Comparison of ENCODE assay signal across 19 cellular contexts in genomic region chr17:5821057-5821456, GRCh38.
DNase-seq lines count a peak whose midpoint lies in the region; ATAC-seq and TF ChIP-seq lines count a peak whose summit lies in the region.
"Had no signal": no experiment of that assay in that cellular context is flagged by ENCODE, and none has a peak within 500 bp of the region (broad histone marks: within the 10 kb centered on the region; RNA-seq: fewer than 3 reads in every experiment).

No MANE protein-coding gene starts in this region.

- H3K27ac Mint-ChIP-seq in activated naive CD8-positive, alpha-beta T cell treated with anti-CD3 and anti-CD28 coated beads for 36 hours: no peak overlapping the region
- H3K27ac Mint-ChIP-seq: effector memory CD8-positive, alpha-beta T cell had no signal

- DNase-seq in AG08395 (ENCODE audit: low spot score) (peak; percentile 22), kidney glomerular epithelial cell (lab: John Stamatoyannopoulos, UW) (peak; percentile 26), 8988T (no peak), NOMO-1 treated with DMSO at 0.1 percent for 48 hours (lab: John Stamatoyannopoulos, UW; ENCODE audit: unreplicated experiment) (no peak), DMS79 (lab: John Stamatoyannopoulos, UW) (no peak)
- DNase-seq in activated naive CD8-positive, alpha-beta T cell treated with anti-CD3 and anti-CD28 coated beads for 36 hours: peak; percentile 37
- DNase-seq: activated gamma-delta T cell treated with Interleukin-2 at 50 U/mL for 16 hours; effector memory CD8-positive, alpha-beta T cell; KG1; naive thymus-derived CD4-positive, alpha-beta T cell; NCI-H1694; retina; stimulated activated CD4-positive, alpha-beta T cell treated with anti-CD3 and anti-CD28 coated beads, Interleukin-2, amount 100 ng/mL, for 24 hours had no signal

- no peaks in the 10 kb centered on the region for H3K9me3 Mint-ChIP-seq in activated naive CD8-positive, alpha-beta T cell treated with anti-CD3 and anti-CD28 coated beads for 36 hours
- H3K9me3 Mint-ChIP-seq: effector memory CD8-positive, alpha-beta T cell had no signal

- POLR2A ChIA-PET in HEK293 (lab: Yijun Ruan, JAX): no interaction called here

- no peaks in the 10 kb centered on the region for H3K4me1 Mint-ChIP-seq in activated naive CD8-positive, alpha-beta T cell treated with anti-CD3 and anti-CD28 coated beads for 36 hours
- H3K4me1 Mint-ChIP-seq: naive thymus-derived CD4-positive, alpha-beta T cell had no signal

- no peaks in the 10 kb centered on the region for H3K9me3 ChIP-seq in HEK293 (ENCODE audit: control insufficient read depth, insufficient read depth, low read depth, low read length)
- H3K9me3 ChIP-seq: BLaER1 had no signal

- CTCF ChIA-PET in HEK293 (lab: Yijun Ruan, JAX): no interaction called here

- H3K36me3 Mint-ChIP-seq in activated naive CD8-positive, alpha-beta T cell treated with anti-CD3 and anti-CD28 coated beads for 36 hours: no peaks in the 10 kb centered on the region
- H3K36me3 Mint-ChIP-seq: naive thymus-derived CD4-positive, alpha-beta T cell had no signal

- H3K27ac ChIP-seq in HEK293 (ENCODE audit: extremely low read depth, low read depth, low read length): no peak overlapping the region
- H3K27ac ChIP-seq: BLaER1, cardiac muscle cell had no signal

- peaks cover 30% of the 10 kb centered on the region for H3K27me3 Mint-ChIP-seq in activated naive CD8-positive, alpha-beta T cell treated with anti-CD3 and anti-CD28 coated beads for 36 hours

- H3K4me3 Mint-ChIP-seq in activated naive CD8-positive, alpha-beta T cell treated with anti-CD3 and anti-CD28 coated beads for 36 hours: no peak overlapping the region
- H3K4me3 Mint-ChIP-seq: effector memory CD8-positive, alpha-beta T cell had no signal

- H3K4me3 ChIP-seq in HEK293 (ENCODE audit: low read depth, low read length): no peak overlapping the region
- H3K4me3 ChIP-seq: BLaER1, cardiac muscle cell, GM12878 had no signal

- H3K36me3 ChIP-seq in HEK293 (ENCODE audit: control insufficient read depth in 2 of 2, insufficient read depth in 1 of 2, low read length in 2 of 2): no peaks in the 10 kb centered on the region
- H3K36me3 ChIP-seq: BLaER1, cardiac muscle cell had no signal

- ATAC-seq in GM21423 (IDR thresholded peaks at IDR 0.05; ENCODE audit: unreplicated experiment): no peak
- ATAC-seq: effector memory CD8-positive, alpha-beta T cell; GM12878; left lobe of liver; naive thymus-derived CD4-positive, alpha-beta T cell had no signal

- no peak for TF ChIP-seq CTCF in HEK293 (tag by site-specific recombination; IDR thresholded peaks at IDR 0.05)

- no peaks in the 10 kb centered on the region for H3K4me1 ChIP-seq in HEK293 (ENCODE audit: control insufficient read depth, insufficient read depth, low read length)

TF ChIP-seq in HEK293, 187 proteins besides CTCF, POLR2A, EP300 and RAD21:
- TF ChIP-seq ZNF10 (tag by site-specific recombination; IDR thresholded peaks at IDR 0.05): no peak
- no peak for TF ChIP-seq ZNF692 (tag by site-specific recombination; IDR thresholded peaks at IDR 0.05)
- no peak for TF ChIP-seq ZNF398 (tag by site-specific recombination; IDR thresholded peaks at IDR 0.05)
- no peak for TF ChIP-seq ZNF600 (tag by site-specific recombination; IDR thresholded peaks at IDR 0.05)
- no peak for TF ChIP-seq ZNF76 (tag by site-specific recombination; IDR thresholded peaks at IDR 0.05; ENCODE audit: borderline replicate concordance, low read depth)
- TF ChIP-seq REST (tag by site-specific recombination; IDR thresholded peaks at IDR 0.05): no peak
- TF ChIP-seq ZNF184 (tag by site-specific recombination; IDR thresholded peaks at IDR 0.05): peak; percentile 70
- TF ChIP-seq KLF7 (tag by site-specific recombination; IDR thresholded peaks at IDR 0.05; ENCODE audit: borderline replicate concordance): no peak
- no peak for TF ChIP-seq SP2 (tag by site-specific recombination; IDR thresholded peaks at IDR 0.05)
- TF ChIP-seq GLIS1 (tag by site-specific recombination; IDR thresholded peaks at IDR 0.05): 0 out of 2 replicates have a peak, but pooled peaks have one; percentile 20

Comparison
In these comparisons a context has a peak if more than half of its experiments do, and no peak if none do; other contexts are left out.
1. DNase-seq: peak in AG08395 (single experiment), activated naive CD8-positive, alpha-beta T cell treated with anti-CD3 and anti-CD28 coated beads for 36 hours (single experiment) and kidney glomerular epithelial cell (single experiment); none in 8988T (single experiment), NOMO-1 treated with DMSO at 0.1 percent for 48 hours (single experiment) and DMS79 (single experiment).